18 cellular contexts compared by ENCODE assay signal in the genomic region with DNA sequence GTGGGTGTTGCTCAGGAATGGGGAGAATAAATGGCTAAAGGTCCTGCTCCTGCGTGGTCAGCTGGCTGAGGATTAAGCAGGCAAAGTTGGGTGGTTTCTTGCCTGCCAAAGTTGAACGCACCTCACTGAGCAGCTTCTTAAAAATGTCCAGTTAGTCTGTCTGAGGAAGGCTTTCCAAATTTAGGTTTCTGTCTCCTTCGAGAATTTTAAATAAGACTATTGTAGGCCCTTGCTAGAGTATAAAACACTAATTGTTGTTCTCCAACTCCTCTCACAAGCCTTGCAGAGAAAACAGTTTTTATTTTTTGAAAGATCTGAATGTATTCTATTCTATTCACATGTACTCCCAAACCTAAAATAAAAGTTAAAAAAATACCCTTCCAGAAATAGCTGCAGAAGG.
"Had no signal": no experiment of that assay in that cellular context is flagged by ENCODE, and none has a peak within 500 bp of the region (broad histone marks: within the 10 kb centered on the region; RNA-seq: fewer than 3 reads in every experiment).

No MANE protein-coding gene starts in this region.

- H3K27ac ChIP-seq: left ventricle myocardium inferior, neutrophil, psoas muscle, right atrium auricular region, suprapubic skin had no signal

- H3K27ac Mint-ChIP-seq: activated B cell treated with CpG ODN at 0.5 μM for 24 hours; activated CD8-positive, alpha-beta T cell treated with anti-CD3 and anti-CD28 coated beads for 36 hours; activated naive CD4-positive, alpha-beta T cell treated with anti-CD3 and anti-CD28 coated beads, Interleukin-2, amount 50 U/mL, for 72 hours; T-helper 2 cell treated with Interferon-gamma antibody and Interleukin-4, amounts not matched to agents 5 μg/mL and 100 μg/mL, for 36 hours had no signal

- H3K4me3 ChIP-seq: left ventricle myocardium inferior, lung, psoas muscle, right atrium auricular region, suprapubic skin, tibial nerve had no signal

- H3K9me3 Mint-ChIP-seq: activated B cell treated with CpG ODN at 0.5 μM for 24 hours; T-helper 2 cell treated with Interferon-gamma antibody and Interleukin-4, amounts not matched to agents 5 μg/mL and 100 μg/mL, for 36 hours had no signal

- H3K9me3 ChIP-seq: left ventricle myocardium inferior, neutrophil, psoas muscle, right atrium auricular region, suprapubic skin, tibial nerve had no signal

- H3K27me3 Mint-ChIP-seq: activated CD8-positive, alpha-beta T cell treated with anti-CD3 and anti-CD28 coated beads for 36 hours had no signal

- H3K27me3 ChIP-seq: neutrophil, right atrium auricular region, suprapubic skin, tibial nerve had no signal

- H3K4me1 Mint-ChIP-seq: activated B cell treated with CpG ODN at 0.5 μM for 24 hours, nephron had no signal

- H3K4me1 ChIP-seq: left ventricle myocardium inferior, psoas muscle, right atrium auricular region, suprapubic skin had no signal

- H3K4me3 Mint-ChIP-seq: activated B cell treated with CpG ODN at 0.5 μM for 24 hours; activated CD8-positive, alpha-beta T cell treated with anti-CD3 and anti-CD28 coated beads for 36 hours; nephron; T-helper 2 cell treated with Interferon-gamma antibody and Interleukin-4, amounts not matched to agents 5 μg/mL and 100 μg/mL, for 36 hours had no signal

- ATAC-seq: activated CD8-positive, alpha-beta T cell treated with anti-CD3 and anti-CD28 coated beads for 36 hours; activated naive CD4-positive, alpha-beta T cell treated with anti-CD3 and anti-CD28 coated beads, Interleukin-2, amount 50 U/mL, for 72 hours; psoas muscle had no signal

- H3K36me3 ChIP-seq: left ventricle myocardium inferior, neutrophil, right atrium auricular region, suprapubic skin, tibial nerve had no signal

- DNase-seq: activated B cell treated with CpG ODN at 0.5 μM for 24 hours; activated CD4-positive, alpha-beta T cell treated with anti-CD3 and anti-CD28 coated beads, Interleukin-2, amount 50 U/mL, for 1 hour; activated CD8-positive, alpha-beta T cell treated with anti-CD3 and anti-CD28 coated beads for 36 hours; activated naive CD4-positive, alpha-beta T cell; activated T-cell treated with anti-CD3 and anti-CD28 coated beads, Interleukin-2, amount 50 U/mL, for 48 hours; cerebellar nuclear complex; cortex of kidney; left ventricle myocardium inferior; psoas muscle; stimulated activated naive CD4-positive, alpha-beta T cell had no signal
